16 cellular contexts compared by ENCODE assay signal in genomic region chr17:50288306-50288705, GRCh38. TPM values are rescaled to one million over a fixed set of nuclear protein-coding genes. Genes with fewer than 3 reads are reported as not detected.
DNase-seq lines count a peak whose midpoint lies in the region; ATAC-seq and TF ChIP-seq lines count a peak whose summit lies in the region.
"Had no signal": no experiment of that assay in that cellular context is flagged by ENCODE, and none has a peak within 500 bp of the region (broad histone marks: within the 10 kb centered on the region; RNA-seq: fewer than 3 reads in every experiment).

No MANE protein-coding gene starts in this region.

- H3K4me1 ChIP-seq in uterus (peaks cover 0 to 4% of the 10 kb centered on the region in 2 donors), right cardiac atrium (ENCODE audit: control insufficient read depth, insufficient read depth, low read length) (peaks cover 4% of the 10 kb centered on the region), suprapubic skin (peaks cover 25% of the 10 kb centered on the region)

- intact Hi-C loops in uterus (cut with DNase I; ENCODE audit: low total_unique reads) (no loop called here), right cardiac atrium (cut with DNase I) (no loop called here)

- CTCF ChIA-PET in activated CD8-positive, alpha-beta memory T cell treated with anti-CD3 and anti-CD28 coated beads, Interleukin-2, amount 10 ng/mL, durations not matched to agents 7 days and 5 days (lab: Charles Lee) = interaction anchor here (0.6 to 13.2 kb wide), 6 partner anchors 10 to 1796 kb away, joined by 3 to 199 read pairs (median 18); partner anchors contain the start of genes COL1A1 and TMEM92

- peaks cover 19% of the 10 kb centered on the region for H3K27me3 Mint-ChIP-seq in activated CD8-positive, alpha-beta memory T cell treated with anti-CD3 and anti-CD28 coated beads, Interleukin-2, amount 10 ng/mL, durations not matched to agents 7 days and 5 days
- peaks cover 14% of the 10 kb centered on the region for H3K27me3 Mint-ChIP-seq in glutamatergic neuron (ENCODE audit: unreplicated experiment)

- no peaks in the 10 kb centered on the region for H3K9me3 ChIP-seq in uterus
- H3K9me3 ChIP-seq in right cardiac atrium (ENCODE audit: control insufficient read depth, low read length) = no peaks in the 10 kb centered on the region
- H3K9me3 ChIP-seq in suprapubic skin = no peaks in the 10 kb centered on the region

- WGBS in right cardiac atrium = 93% methylated on average over 4 of the region's 4 CpGs
- WGBS in suprapubic skin = 97% methylated on average over 4 of the region's 4 CpGs

- H3K27me3 ChIP-seq in uterus (no peaks in the 10 kb centered on the region), right cardiac atrium (ENCODE audit: control insufficient read depth, insufficient read depth) (no peaks in the 10 kb centered on the region), suprapubic skin (no peaks in the 10 kb centered on the region)

- no peak for TF ChIP-seq CTCF in glutamatergic neuron (IDR thresholded peaks at IDR 0.05; ENCODE audit: partially characterized antibody, unreplicated experiment)
- TF ChIP-seq CTCF in uterus (IDR thresholded peaks at IDR 0.05) = no peak
- no peak for TF ChIP-seq CTCF in suprapubic skin (IDR thresholded peaks at IDR 0.05)

- H3K27ac ChIP-seq in uterus (peak overlapping the region; percentile 82 to 85), right cardiac atrium (ENCODE audit: low read length) (no peak overlapping the region), suprapubic skin (no peak overlapping the region)

- H3K36me3 ChIP-seq in uterus (no peaks in the 10 kb centered on the region), suprapubic skin (no peaks in the 10 kb centered on the region)

- H3K36me3 Mint-ChIP-seq in activated CD8-positive, alpha-beta memory T cell treated with anti-CD3 and anti-CD28 coated beads, Interleukin-2, amount 10 ng/mL, durations not matched to agents 7 days and 5 days = peaks cover 2% of the 10 kb centered on the region
- no peaks in the 10 kb centered on the region for H3K36me3 Mint-ChIP-seq in glutamatergic neuron (ENCODE audit: unreplicated experiment)
- H3K36me3 Mint-ChIP-seq: T-cell had no signal

- H3K4me1 Mint-ChIP-seq in activated CD8-positive, alpha-beta memory T cell treated with anti-CD3 and anti-CD28 coated beads, Interleukin-2, amount 10 ng/mL, durations not matched to agents 7 days and 5 days = peaks cover 45% of the 10 kb centered on the region
- H3K4me1 Mint-ChIP-seq in glutamatergic neuron (ENCODE audit: low read depth, unreplicated experiment) = peaks cover 9% of the 10 kb centered on the region

- ATAC-seq in activated CD8-positive, alpha-beta memory T cell treated with anti-CD3 and anti-CD28 coated beads, Interleukin-2, amount 10 ng/mL, durations not matched to agents 7 days and 5 days = no peak
- ATAC-seq in SK-N-SH treated with all-trans-retinoic acid at 6 μM for 48 hours = no peak
- no peak for ATAC-seq in right cardiac atrium
- no peak for ATAC-seq in HG02840 (IDR thresholded peaks at IDR 0.05; ENCODE audit: low FRiP score, unreplicated experiment)
- ATAC-seq: left ventricle myocardium superior; stimulated activated naive CD8-positive, alpha-beta T cell treated with anti-CD3 and anti-CD28 coated beads, Interleukin-15, Interleukin-2, amounts not matched to agents 100 U/mL and 50 U/mL, for 24 hours; T-cell had no signal

- no peaks in the 10 kb centered on the region for H3K9me3 Mint-ChIP-seq in activated CD8-positive, alpha-beta memory T cell treated with anti-CD3 and anti-CD28 coated beads, Interleukin-2, amount 10 ng/mL, durations not matched to agents 7 days and 5 days (ENCODE audit: low read depth)
- H3K9me3 Mint-ChIP-seq in glutamatergic neuron (ENCODE audit: unreplicated experiment) = peaks cover 5% of the 10 kb centered on the region
- H3K9me3 Mint-ChIP-seq: nephron, T-cell had no signal

- H3K27ac Mint-ChIP-seq in activated CD8-positive, alpha-beta memory T cell treated with anti-CD3 and anti-CD28 coated beads, Interleukin-2, amount 10 ng/mL, durations not matched to agents 7 days and 5 days = peak overlapping the region; percentile 42
- H3K27ac Mint-ChIP-seq in glutamatergic neuron (ENCODE audit: unreplicated experiment) = peak overlapping the region; percentile 30
- H3K27ac Mint-ChIP-seq: T-cell had no signal

- H3K4me3 ChIP-seq in uterus (no peak overlapping the region), right cardiac atrium (ENCODE audit: low read length) (no peak overlapping the region), suprapubic skin (no peak overlapping the region)

- no peak overlapping the region for H3K4me3 Mint-ChIP-seq in activated CD8-positive, alpha-beta memory T cell treated with anti-CD3 and anti-CD28 coated beads, Interleukin-2, amount 10 ng/mL, durations not matched to agents 7 days and 5 days
- H3K4me3 Mint-ChIP-seq in glutamatergic neuron (ENCODE audit: unreplicated experiment) = peak overlapping the region; percentile 4
- H3K4me3 Mint-ChIP-seq: nephron, T-cell had no signal

- DNase-seq in activated CD8-positive, alpha-beta memory T cell treated with anti-CD3 and anti-CD28 coated beads, Interleukin-2, amount 10 ng/mL, durations not matched to agents 7 days and 5 days = no peak
- DNase-seq in activated CD8-positive, alpha-beta memory T cell treated with anti-CD3 and anti-CD28 coated beads, Interleukin-2, amount 50 U/mL, for 48 hours = no peak
- DNase-seq in glutamatergic neuron (no peak), uterus (no peak), right cardiac atrium (no peak), suprapubic skin (ENCODE audit: low spot score in 2 of 2) (no peak)
- DNase-seq: amygdala; dermis blood vessel endothelial cell; left ventricle myocardium superior; OCI-M1; stimulated activated naive CD8-positive, alpha-beta T cell treated with anti-CD3 and anti-CD28 coated beads, Interleukin-15, Interleukin-2, amounts not matched to agents 100 U/mL and 50 U/mL, for 24 hours; T-cell had no signal

- no peak for TF ChIP-seq EP300 in suprapubic skin (IDR thresholded peaks at IDR 0.05)

- TF ChIP-seq POLR2A in uterus (IDR thresholded peaks at IDR 0.05) (no peak), suprapubic skin (IDR thresholded peaks at IDR 0.05) (no peak)

TF ChIP-seq in SK-N-SH treated with all-trans-retinoic acid at 6 μM for 48 hours, 23 proteins besides CTCF, POLR2A, EP300 and RAD21:
- no peak for TF ChIP-seq ESRRG (CRISPR knock-in tag; IDR thresholded peaks at IDR 0.05)
- TF ChIP-seq TCF4 (CRISPR knock-in tag; IDR thresholded peaks at IDR 0.05; ENCODE audit: borderline replicate concordance) = peak; percentile 20; the same call in 1 of the 2 replicates

RNA-seq across cellular contexts. Expression of gene TMEM92, which starts 14.0 kb away (rescaled TPM):
- under 1 TPM; 0.07 to 0.09 TPM for total RNA-seq in activated CD8-positive, alpha-beta memory T cell treated with anti-CD3 and anti-CD28 coated beads, Interleukin-2, amount 10 ng/mL, durations not matched to agents 7 days and 5 days
- total RNA-seq in glutamatergic neuron (ENCODE audit: unreplicated experiment) (not detected), uterus (under 1 TPM in 2 of 4 donors, not detected in 2; 0.07 to 0.91 TPM), right cardiac atrium (not detected), suprapubic skin (1 to 10 TPM in 1 of 4 donors, not detected in 3; 1.3 TPM)
- polyA plus RNA-seq in right cardiac atrium = not detected
- total RNA-seq: left ventricle myocardium superior, skeletal muscle tissue, T-cell had no signal

RNA-seq across cellular contexts. Expression of gene XYLT2, which starts 57.6 kb away (rescaled TPM):
- 10 to 100 TPM; 33.1 to 38.2 TPM for total RNA-seq in activated CD8-positive, alpha-beta memory T cell treated with anti-CD3 and anti-CD28 coated beads, Interleukin-2, amount 10 ng/mL, durations not matched to agents 7 days and 5 days
- 11.0 TPM for total RNA-seq in glutamatergic neuron (ENCODE audit: unreplicated experiment)
- total RNA-seq in uterus = 10 to 100 TPM; 23.5 to 34.0 (median 28.5) TPM
- total RNA-seq in right cardiac atrium = 10 to 100 TPM; 15.8 to 19.1 (median 18.3) TPM
- 13.2 TPM for polyA plus RNA-seq in right cardiac atrium
- 10 to 100 TPM; 36.9 to 61.3 (median 45.5) TPM for total RNA-seq in suprapubic skin

Comparison
In these comparisons a context has a peak if more than half of its experiments do, and no peak if none do; other contexts are left out.
1. H3K27ac ChIP-seq: peak in uterus (2 of 2); none in right cardiac atrium (single experiment) and suprapubic skin (single experiment).